Comparison of ENCODE assay signal across 1 cellular context in the genomic region with DNA sequence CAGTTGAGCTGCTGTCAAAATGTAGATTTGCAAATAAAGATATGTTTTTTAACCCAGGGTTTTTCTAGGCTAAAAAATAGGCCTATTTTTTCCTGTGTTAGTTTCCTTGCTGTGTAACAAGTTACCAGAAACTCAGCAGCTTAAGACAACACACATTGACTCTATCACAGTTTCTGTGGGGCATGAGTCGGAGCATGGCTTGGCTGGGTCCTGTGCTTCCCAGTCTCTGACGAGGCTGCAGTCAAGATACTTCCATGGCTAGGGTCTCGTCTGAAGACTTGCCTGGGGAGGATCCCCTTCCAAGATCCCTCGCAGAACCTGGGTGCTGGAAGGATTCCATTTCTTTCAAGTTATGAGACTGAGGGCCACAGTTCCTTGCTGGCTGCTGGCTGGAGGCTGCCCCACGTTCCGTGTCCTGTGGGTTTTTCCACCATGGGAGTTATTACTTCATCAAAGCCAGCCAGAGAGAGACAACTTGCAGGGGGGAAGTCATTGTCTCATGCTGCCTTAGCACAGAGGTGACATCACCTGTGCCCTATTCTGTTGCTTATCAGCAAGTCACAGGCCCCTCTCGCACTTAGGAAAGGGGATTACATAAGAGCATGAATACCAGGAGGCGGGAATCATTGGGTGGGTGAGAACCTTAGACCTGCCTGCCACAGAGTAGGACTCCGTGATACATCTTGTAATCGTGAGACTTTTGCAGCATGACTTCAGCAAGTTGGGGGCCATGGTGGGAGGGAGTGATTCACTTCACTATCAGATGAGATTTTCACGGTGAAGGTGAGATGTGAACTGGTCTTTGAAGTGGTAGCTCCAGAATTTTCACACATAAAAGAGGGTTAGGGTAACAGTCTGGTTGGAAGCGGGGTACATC.
TF ChIP-seq lines count a peak whose summit lies in the region.

No MANE protein-coding gene starts in this region.

TF ChIP-seq in K562, 482 proteins besides CTCF, POLR2A, EP300 and RAD21 (continued from another document and continues in another):
- TF ChIP-seq, protein P1, sequence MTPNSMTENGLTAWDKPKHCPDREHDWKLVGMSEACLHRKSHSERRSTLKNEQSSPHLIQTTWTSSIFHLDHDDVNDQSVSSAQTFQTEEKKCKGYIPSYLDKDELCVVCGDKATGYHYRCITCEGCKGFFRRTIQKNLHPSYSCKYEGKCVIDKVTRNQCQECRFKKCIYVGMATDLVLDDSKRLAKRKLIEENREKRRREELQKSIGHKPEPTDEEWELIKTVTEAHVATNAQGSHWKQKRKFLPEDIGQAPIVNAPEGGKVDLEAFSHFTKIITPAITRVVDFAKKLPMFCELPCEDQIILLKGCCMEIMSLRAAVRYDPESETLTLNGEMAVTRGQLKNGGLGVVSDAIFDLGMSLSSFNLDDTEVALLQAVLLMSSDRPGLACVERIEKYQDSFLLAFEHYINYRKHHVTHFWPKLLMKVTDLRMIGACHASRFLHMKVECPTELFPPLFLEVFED (CRISPR knock-in tag; conservative IDR thresholded peaks at IDR 0.05) = 0 out of 2 replicates have a peak, but pooled peaks have one; percentile 27
- TF ChIP-seq NONO (IDR thresholded peaks at IDR 0.05; ENCODE audit: low read depth in 2 of 2, low read length in 1 of 2) (no peak), SOX6 (IDR thresholded peaks at IDR 0.05) (peak; percentile 99), HNRNPLL (IDR thresholded peaks at IDR 0.05; ENCODE audit: low read depth, low read length, poor library complexity, severe bottlenecking) (no peak), ZNF175 (CRISPR knock-in tag; IDR thresholded peaks at IDR 0.05; ENCODE audit: low read depth) (0 out of 2 replicates have a peak, but pooled peaks have one; percentile 41), ZNF764 (CRISPR knock-in tag; IDR thresholded peaks at IDR 0.05; ENCODE audit: low read depth) (no peak), CREM (IDR thresholded peaks at IDR 0.05; ENCODE audit: low read depth) (peak; percentile 83), HDAC3 (IDR thresholded peaks at IDR 0.05; ENCODE audit: borderline replicate concordance, partially characterized antibody) (peak; percentile 55), TEAD1 (CRISPR knock-in tag; IDR thresholded peaks at IDR 0.05) (peak in 1 of 2 experiments; percentile 19; a peak in 1 of 4 replicates), CEBPB (tag; IDR thresholded peaks at IDR 0.05) (peak; percentile 96), TRIM24 (IDR thresholded peaks at IDR 0.05) (peak; percentile 79 to 83; a peak in 3 of 4 replicates), RNF2 (IDR thresholded peaks at IDR 0.05) (peak; percentile 60; the same call in 1 of the 2 replicates), ZNF354B (CRISPR knock-in tag; IDR thresholded peaks at IDR 0.05) (no peak), SMARCA4 (IDR thresholded peaks at IDR 0.05) (peak; percentile 92), ZNF408 (CRISPR knock-in tag; IDR thresholded peaks at IDR 0.05; ENCODE audit: low read depth) (no peak), FOSL1 (tag; conservative IDR thresholded peaks at IDR 0.05) (peak; percentile 64), ZNF644 (tag; IDR thresholded peaks at IDR 0.05; ENCODE audit: low read depth) (no peak), ILF3 (IDR thresholded peaks at IDR 0.05; ENCODE audit: borderline replicate concordance) (no peak), CBX1 (IDR thresholded peaks at IDR 0.05; ENCODE audit: low read depth) (no peak), POLR3G (IDR thresholded peaks at IDR 0.05; ENCODE audit: extremely low read depth, insufficient read length, insufficient replicate concordance) (no peak), BRD9 (IDR thresholded peaks at IDR 0.05; ENCODE audit: low read depth, partially characterized antibody) (peak; percentile 26), MYC (IDR thresholded peaks at IDR 0.05; ENCODE audit: low read depth, low read length) (peak; percentile 20; the same call in 1 of the 2 replicates), MYC (CRISPR knock-in tag; IDR thresholded peaks at IDR 0.05; ENCODE audit: borderline replicate concordance, low read depth) (no peak), HDAC1 (IDR thresholded peaks at IDR 0.05) (peak in 1 of 2 experiments; percentile 75; a peak in 2 of 4 replicates), NCOA2 (IDR thresholded peaks at IDR 0.05; ENCODE audit: partially characterized antibody in 2 of 2) (no peak), ZNF785 (CRISPR knock-in tag; IDR thresholded peaks at IDR 0.05) (no peak), NCOA1 (IDR thresholded peaks at IDR 0.05; ENCODE audit: low read depth) (peak; percentile 83), NFIC (IDR thresholded peaks at IDR 0.05) (0 out of 2 replicates have a peak, but pooled peaks have one; percentile 25), CREB1 (IDR thresholded peaks at IDR 0.05) (peak; percentile 53; the same call in 1 of the 2 replicates), CREB1 (CRISPR knock-in tag; IDR thresholded peaks at IDR 0.05) (no peak), ZNF143 (CRISPR knock-in tag; IDR thresholded peaks at IDR 0.05) (no peak), MYNN (IDR thresholded peaks at IDR 0.05) (peak; percentile 68; the same call in 1 of the 2 replicates), MYNN (CRISPR knock-in tag; IDR thresholded peaks at IDR 0.05) (no peak), CXXC5 (CRISPR knock-in tag; IDR thresholded peaks at IDR 0.05) (peak; percentile 83), ZNF717 (CRISPR knock-in tag; IDR thresholded peaks at IDR 0.05) (no peak), EP400 (IDR thresholded peaks at IDR 0.05) (peak; percentile 45; the same call in 1 of the 2 replicates), ZBTB7A (IDR thresholded peaks at IDR 0.05; ENCODE audit: borderline replicate concordance, control insufficient read depth, low read depth, low read length) (no peak), KLF16 (IDR thresholded peaks at IDR 0.05) (no peak), FUS (optimal IDR thresholded peaks at IDR 0.05; ENCODE audit: low read depth, low read length) (no peak), ZNF311 (CRISPR knock-in tag; IDR thresholded peaks at IDR 0.05) (no peak), ZEB2 (IDR thresholded peaks at IDR 0.05) (peak; percentile 98)
- TF ChIP-seq, protein P2, sequence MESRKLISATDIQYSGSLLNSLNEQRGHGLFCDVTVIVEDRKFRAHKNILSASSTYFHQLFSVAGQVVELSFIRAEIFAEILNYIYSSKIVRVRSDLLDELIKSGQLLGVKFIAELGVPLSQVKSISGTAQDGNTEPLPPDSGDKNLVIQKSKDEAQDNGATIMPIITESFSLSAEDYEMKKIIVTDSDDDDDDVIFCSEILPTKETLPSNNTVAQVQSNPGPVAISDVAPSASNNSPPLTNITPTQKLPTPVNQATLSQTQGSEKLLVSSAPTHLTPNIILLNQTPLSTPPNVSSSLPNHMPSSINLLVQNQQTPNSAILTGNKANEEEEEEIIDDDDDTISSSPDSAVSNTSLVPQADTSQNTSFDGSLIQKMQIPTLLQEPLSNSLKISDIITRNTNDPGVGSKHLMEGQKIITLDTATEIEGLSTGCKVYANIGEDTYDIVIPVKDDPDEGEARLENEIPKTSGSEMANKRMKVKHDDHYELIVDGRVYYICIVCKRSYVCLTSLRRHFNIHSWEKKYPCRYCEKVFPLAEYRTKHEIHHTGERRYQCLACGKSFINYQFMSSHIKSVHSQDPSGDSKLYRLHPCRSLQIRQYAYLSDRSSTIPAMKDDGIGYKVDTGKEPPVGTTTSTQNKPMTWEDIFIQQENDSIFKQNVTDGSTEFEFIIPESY (CRISPR knock-in tag; IDR thresholded peaks at IDR 0.05) = no peak
- TF ChIP-seq, protein P3, sequence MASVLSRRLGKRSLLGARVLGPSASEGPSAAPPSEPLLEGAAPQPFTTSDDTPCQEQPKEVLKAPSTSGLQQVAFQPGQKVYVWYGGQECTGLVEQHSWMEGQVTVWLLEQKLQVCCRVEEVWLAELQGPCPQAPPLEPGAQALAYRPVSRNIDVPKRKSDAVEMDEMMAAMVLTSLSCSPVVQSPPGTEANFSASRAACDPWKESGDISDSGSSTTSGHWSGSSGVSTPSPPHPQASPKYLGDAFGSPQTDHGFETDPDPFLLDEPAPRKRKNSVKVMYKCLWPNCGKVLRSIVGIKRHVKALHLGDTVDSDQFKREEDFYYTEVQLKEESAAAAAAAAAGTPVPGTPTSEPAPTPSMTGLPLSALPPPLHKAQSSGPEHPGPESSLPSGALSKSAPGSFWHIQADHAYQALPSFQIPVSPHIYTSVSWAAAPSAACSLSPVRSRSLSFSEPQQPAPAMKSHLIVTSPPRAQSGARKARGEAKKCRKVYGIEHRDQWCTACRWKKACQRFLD (CRISPR knock-in tag; IDR thresholded peaks at IDR 0.05) = no peak
- TF ChIP-seq, protein P4, sequence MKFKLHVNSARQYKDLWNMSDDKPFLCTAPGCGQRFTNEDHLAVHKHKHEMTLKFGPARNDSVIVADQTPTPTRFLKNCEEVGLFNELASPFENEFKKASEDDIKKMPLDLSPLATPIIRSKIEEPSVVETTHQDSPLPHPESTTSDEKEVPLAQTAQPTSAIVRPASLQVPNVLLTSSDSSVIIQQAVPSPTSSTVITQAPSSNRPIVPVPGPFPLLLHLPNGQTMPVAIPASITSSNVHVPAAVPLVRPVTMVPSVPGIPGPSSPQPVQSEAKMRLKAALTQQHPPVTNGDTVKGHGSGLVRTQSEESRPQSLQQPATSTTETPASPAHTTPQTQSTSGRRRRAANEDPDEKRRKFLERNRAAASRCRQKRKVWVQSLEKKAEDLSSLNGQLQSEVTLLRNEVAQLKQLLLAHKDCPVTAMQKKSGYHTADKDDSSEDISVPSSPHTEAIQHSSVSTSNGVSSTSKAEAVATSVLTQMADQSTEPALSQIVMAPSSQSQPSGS (CRISPR knock-in tag; IDR thresholded peaks at IDR 0.05) = 0 out of 2 replicates have a peak, but pooled peaks have one; percentile 49
- TF ChIP-seq, protein P5, sequence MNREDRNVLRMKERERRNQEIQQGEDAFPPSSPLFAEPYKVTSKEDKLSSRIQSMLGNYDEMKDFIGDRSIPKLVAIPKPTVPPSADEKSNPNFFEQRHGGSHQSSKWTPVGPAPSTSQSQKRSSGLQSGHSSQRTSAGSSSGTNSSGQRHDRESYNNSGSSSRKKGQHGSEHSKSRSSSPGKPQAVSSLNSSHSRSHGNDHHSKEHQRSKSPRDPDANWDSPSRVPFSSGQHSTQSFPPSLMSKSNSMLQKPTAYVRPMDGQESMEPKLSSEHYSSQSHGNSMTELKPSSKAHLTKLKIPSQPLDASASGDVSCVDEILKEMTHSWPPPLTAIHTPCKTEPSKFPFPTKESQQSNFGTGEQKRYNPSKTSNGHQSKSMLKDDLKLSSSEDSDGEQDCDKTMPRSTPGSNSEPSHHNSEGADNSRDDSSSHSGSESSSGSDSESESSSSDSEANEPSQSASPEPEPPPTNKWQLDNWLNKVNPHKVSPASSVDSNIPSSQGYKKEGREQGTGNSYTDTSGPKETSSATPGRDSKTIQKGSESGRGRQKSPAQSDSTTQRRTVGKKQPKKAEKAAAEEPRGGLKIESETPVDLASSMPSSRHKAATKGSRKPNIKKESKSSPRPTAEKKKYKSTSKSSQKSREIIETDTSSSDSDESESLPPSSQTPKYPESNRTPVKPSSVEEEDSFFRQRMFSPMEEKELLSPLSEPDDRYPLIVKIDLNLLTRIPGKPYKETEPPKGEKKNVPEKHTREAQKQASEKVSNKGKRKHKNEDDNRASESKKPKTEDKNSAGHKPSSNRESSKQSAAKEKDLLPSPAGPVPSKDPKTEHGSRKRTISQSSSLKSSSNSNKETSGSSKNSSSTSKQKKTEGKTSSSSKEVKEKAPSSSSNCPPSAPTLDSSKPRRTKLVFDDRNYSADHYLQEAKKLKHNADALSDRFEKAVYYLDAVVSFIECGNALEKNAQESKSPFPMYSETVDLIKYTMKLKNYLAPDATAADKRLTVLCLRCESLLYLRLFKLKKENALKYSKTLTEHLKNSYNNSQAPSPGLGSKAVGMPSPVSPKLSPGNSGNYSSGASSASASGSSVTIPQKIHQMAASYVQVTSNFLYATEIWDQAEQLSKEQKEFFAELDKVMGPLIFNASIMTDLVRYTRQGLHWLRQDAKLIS (CRISPR knock-in tag; IDR thresholded peaks at IDR 0.05) = 0 out of 2 replicates have a peak, but pooled peaks have one; percentile 46
- TF ChIP-seq, protein P6, sequence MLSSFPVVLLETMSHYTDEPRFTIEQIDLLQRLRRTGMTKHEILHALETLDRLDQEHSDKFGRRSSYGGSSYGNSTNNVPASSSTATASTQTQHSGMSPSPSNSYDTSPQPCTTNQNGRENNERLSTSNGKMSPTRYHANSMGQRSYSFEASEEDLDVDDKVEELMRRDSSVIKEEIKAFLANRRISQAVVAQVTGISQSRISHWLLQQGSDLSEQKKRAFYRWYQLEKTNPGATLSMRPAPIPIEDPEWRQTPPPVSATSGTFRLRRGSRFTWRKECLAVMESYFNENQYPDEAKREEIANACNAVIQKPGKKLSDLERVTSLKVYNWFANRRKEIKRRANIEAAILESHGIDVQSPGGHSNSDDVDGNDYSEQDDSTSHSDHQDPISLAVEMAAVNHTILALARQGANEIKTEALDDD (IDR thresholded peaks at IDR 0.05) = 0 out of 2 replicates have a peak, but pooled peaks have one; percentile 18
- TF ChIP-seq, protein P7, sequence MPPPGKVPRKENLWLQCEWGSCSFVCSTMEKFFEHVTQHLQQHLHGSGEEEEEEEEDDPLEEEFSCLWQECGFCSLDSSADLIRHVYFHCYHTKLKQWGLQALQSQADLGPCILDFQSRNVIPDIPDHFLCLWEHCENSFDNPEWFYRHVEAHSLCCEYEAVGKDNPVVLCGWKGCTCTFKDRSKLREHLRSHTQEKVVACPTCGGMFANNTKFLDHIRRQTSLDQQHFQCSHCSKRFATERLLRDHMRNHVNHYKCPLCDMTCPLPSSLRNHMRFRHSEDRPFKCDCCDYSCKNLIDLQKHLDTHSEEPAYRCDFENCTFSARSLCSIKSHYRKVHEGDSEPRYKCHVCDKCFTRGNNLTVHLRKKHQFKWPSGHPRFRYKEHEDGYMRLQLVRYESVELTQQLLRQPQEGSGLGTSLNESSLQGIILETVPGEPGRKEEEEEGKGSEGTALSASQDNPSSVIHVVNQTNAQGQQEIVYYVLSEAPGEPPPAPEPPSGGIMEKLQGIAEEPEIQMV (tag; conservative IDR thresholded peaks at IDR 0.05; ENCODE audit: low read depth) = 0 out of 2 replicates have a peak, but pooled peaks have one; percentile 3
